Comparison of ENCODE assay signal across 13 cellular contexts in the genomic region with DNA sequence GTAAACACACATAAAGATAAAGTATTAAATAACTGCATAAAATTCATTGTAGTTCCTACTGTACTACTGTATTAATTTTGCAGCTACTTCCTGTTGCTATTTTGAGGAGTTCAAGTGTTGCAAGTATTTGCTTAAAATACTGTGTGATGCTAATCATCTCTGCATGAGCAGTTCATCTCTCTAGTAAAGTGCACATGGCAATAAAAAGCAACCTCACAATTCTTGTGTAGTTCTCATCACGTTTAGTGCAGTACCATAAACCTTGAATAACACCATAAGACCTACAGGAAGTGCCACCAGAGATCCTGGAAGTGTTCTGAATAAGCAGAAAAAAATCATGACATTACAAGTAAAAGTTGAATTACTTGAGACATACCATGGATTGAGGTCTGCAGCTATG. TPM values are rescaled to one million over a fixed set of nuclear protein-coding genes. Genes with fewer than 3 reads are reported as not detected.
DNase-seq lines count a peak whose midpoint lies in the region; ATAC-seq and TF ChIP-seq lines count a peak whose summit lies in the region.
"Had no signal": no experiment of that assay in that cellular context is flagged by ENCODE, and none has a peak within 500 bp of the region (broad histone marks: within the 10 kb centered on the region; RNA-seq: fewer than 3 reads in every experiment).

No MANE protein-coding gene starts in this region.

- peak overlapping the region; percentile 3 for H3K27ac Mint-ChIP-seq in CD4-positive, alpha-beta T cell

- no peaks in the 10 kb centered on the region for H3K9me3 ChIP-seq in CD4-positive, alpha-beta T cell (ENCODE audit: control insufficient read depth, low read length)

- no peak for TF ChIP-seq CTCF in CD4-positive, alpha-beta T cell (IDR thresholded peaks at IDR 0.05)
- no peak for TF ChIP-seq CTCF in fibroblast of villous mesenchyme (IDR thresholded peaks at IDR 0.05; ENCODE audit: insufficient read depth, low read depth, low read length)

- POLR2A ChIA-PET in CD4-positive, alpha-beta T cell (lab: Charles Lee): interaction anchor here (0.6 kb wide), 1 partner anchor 74 kb away, joined by 3 read pairs; no protein-coding TSS in a partner anchor

- H3K27me3 Mint-ChIP-seq in CD4-positive, alpha-beta T cell: no peaks in the 10 kb centered on the region

- no peak for ATAC-seq in CD4-positive, alpha-beta T cell (ENCODE audit: poor library complexity)
- ATAC-seq in GM18861 (IDR thresholded peaks at IDR 0.05; ENCODE audit: unreplicated experiment) (peak; percentile 40), GM18870 (IDR thresholded peaks at IDR 0.05; ENCODE audit: unreplicated experiment) (no peak), HG02798 (IDR thresholded peaks at IDR 0.05; ENCODE audit: poor library complexity, unreplicated experiment) (no peak)

- H3K27me3 ChIP-seq in CD4-positive, alpha-beta T cell (ENCODE audit: control insufficient read depth, insufficient read depth, low read length): no peaks in the 10 kb centered on the region
- H3K27me3 ChIP-seq: dorsolateral prefrontal cortex had no signal

- intact Hi-C loops in CD4-positive, alpha-beta T cell (cut with DNase I, micrococcal nuclease): no loop called here

- no peaks in the 10 kb centered on the region for H3K9me3 Mint-ChIP-seq in CD4-positive, alpha-beta T cell

- no peak overlapping the region for H3K27ac ChIP-seq in CD4-positive, alpha-beta T cell (ENCODE audit: low read depth, low read length)
- H3K27ac ChIP-seq: dorsolateral prefrontal cortex had no signal

- peaks cover 12% of the 10 kb centered on the region for H3K4me1 Mint-ChIP-seq in CD4-positive, alpha-beta T cell (ENCODE audit: low read depth)

- DNase-seq in CD4-positive, alpha-beta T cell: no peak
- peak; percentile 4 for DNase-seq in NCI-H510A (lab: John Stamatoyannopoulos, UW)
- peak; percentile 54 for DNase-seq in fibroblast of villous mesenchyme (ENCODE audit: low read depth)
- no peak for DNase-seq in T1000 (lab: John Stamatoyannopoulos, UW)
- DNase-seq in inferior parietal cortex (ENCODE audit: extremely low spot score): no peak
- DNase-seq: dorsolateral prefrontal cortex; kidney glomerular epithelial cell; NCI-H82; nucleus accumbens; stimulated activated CD8-positive, alpha-beta memory T cell treated with anti-CD3 and anti-CD28 coated beads, Interleukin-4, amount 100 ng/mL, for 48 hours had no signal

- H3K4me3 ChIP-seq in fibroblast of villous mesenchyme (ENCODE audit: low read depth, low read length): no peak overlapping the region
- H3K4me3 ChIP-seq: dorsolateral prefrontal cortex had no signal

- peaks cover 24% of the 10 kb centered on the region for H3K36me3 Mint-ChIP-seq in CD4-positive, alpha-beta T cell (ENCODE audit: low read depth)

- CTCF ChIA-PET in CD4-positive, alpha-beta T cell (lab: Charles Lee): no interaction called here

- H3K4me3 Mint-ChIP-seq in CD4-positive, alpha-beta T cell: no peak overlapping the region

RNA-seq across cellular contexts. Expression of gene CPLANE1, which starts 34.6 kb away (rescaled TPM):
- total RNA-seq in CD4-positive, alpha-beta T cell: 1 to 10 TPM; 4.9 to 5.7 TPM
- 31.9 and 39.7 TPM in 2 replicates for total RNA-seq in fibroblast of villous mesenchyme

Comparison
In these comparisons a context has a peak if more than half of its experiments do, and no peak if none do; other contexts are left out.
1. DNase-seq: peak in NCI-H510A (single experiment) and fibroblast of villous mesenchyme (single experiment); none in CD4-positive, alpha-beta T cell (0 of 10), T1000 (single experiment) and inferior parietal cortex (single experiment).